ENCODE assay signal across 1 cellular context in genomic region chrX:46446727-46447378, GRCh38.
A peak's percentile ranks its signal among the peaks of the same experiment; 100 is the strongest.
TF ChIP-seq lines count a peak whose summit lies in the region.

No MANE protein-coding gene starts in this region.

TF ChIP-seq in HepG2, 621 proteins besides CTCF, POLR2A, EP300 and RAD21 (continued from another document and continues in another):
- TF ChIP-seq ZNF407 (CRISPR knock-in tag; IDR thresholded peaks at IDR 0.05; ENCODE audit: not compliant biosample characterization) (no peak), FIP1L1 (IDR thresholded peaks at IDR 0.05; ENCODE audit: borderline replicate concordance, insufficient read depth, low read depth, low read length) (no peak), ZNF615 (CRISPR knock-in tag; IDR thresholded peaks at IDR 0.05; ENCODE audit: borderline replicate concordance) (no peak), ZNF30 (CRISPR knock-in tag; IDR thresholded peaks at IDR 0.05) (no peak), SMAD3 (CRISPR knock-in tag; IDR thresholded peaks at IDR 0.05) (no peak), ZNF639 (CRISPR knock-in tag; conservative IDR thresholded peaks at IDR 0.05) (no peak), ZNF775 (CRISPR knock-in tag; IDR thresholded peaks at IDR 0.05; ENCODE audit: borderline replicate concordance) (no peak), ZNF367 (CRISPR knock-in tag; IDR thresholded peaks at IDR 0.05; ENCODE audit: borderline replicate concordance) (no peak), HOXA3 (CRISPR knock-in tag; IDR thresholded peaks at IDR 0.05) (peak; percentile 61; the same call in 1 of the 2 replicates), ZNF543 (CRISPR knock-in tag; IDR thresholded peaks at IDR 0.05) (no peak), ZNF275 (CRISPR knock-in tag; IDR thresholded peaks at IDR 0.05; ENCODE audit: borderline replicate concordance) (no peak), MBNL3 (CRISPR knock-in tag; conservative IDR thresholded peaks at IDR 0.05) (no peak), RELA (CRISPR knock-in tag; IDR thresholded peaks at IDR 0.05) (no peak), ZBTB25 (CRISPR knock-in tag; IDR thresholded peaks at IDR 0.05) (no peak), ZNF788 (CRISPR knock-in tag; IDR thresholded peaks at IDR 0.05; ENCODE audit: borderline replicate concordance) (no peak), NR3C1 (CRISPR knock-in tag; IDR thresholded peaks at IDR 0.05) (no peak), ZNF609 (CRISPR knock-in tag; IDR thresholded peaks at IDR 0.05; ENCODE audit: borderline replicate concordance) (no peak), ZNF180 (CRISPR knock-in tag; IDR thresholded peaks at IDR 0.05; ENCODE audit: borderline replicate concordance, low read depth) (no peak), HHEX (CRISPR knock-in tag; IDR thresholded peaks at IDR 0.05) (no peak), ATF5 (CRISPR knock-in tag; IDR thresholded peaks at IDR 0.05; ENCODE audit: low read depth) (no peak), RFXANK (CRISPR knock-in tag; IDR thresholded peaks at IDR 0.05) (no peak), MTF1 (CRISPR knock-in tag; IDR thresholded peaks at IDR 0.05) (no peak), ZNF710 (CRISPR knock-in tag; IDR thresholded peaks at IDR 0.05; ENCODE audit: borderline replicate concordance) (0 out of 2 replicates have a peak, but pooled peaks have one; percentile 10), ZNF563 (CRISPR knock-in tag; IDR thresholded peaks at IDR 0.05) (no peak), ATF4 (CRISPR knock-in tag; IDR thresholded peaks at IDR 0.05) (peak in 1 of 2 experiments; percentile 43; a peak in 1 of 4 replicates), ZBTB7B (CRISPR knock-in tag; IDR thresholded peaks at IDR 0.05) (no peak), ADNP (CRISPR knock-in tag; IDR thresholded peaks at IDR 0.05) (no peak), ARNT (IDR thresholded peaks at IDR 0.05) (no peak), HNF1B (CRISPR knock-in tag; IDR thresholded peaks at IDR 0.05) (peak; percentile 44), SNAI1 (CRISPR knock-in tag; IDR thresholded peaks at IDR 0.05; ENCODE audit: borderline replicate concordance) (peak; percentile 51; the same call in 1 of the 2 replicates), ZNF781 (CRISPR knock-in tag; IDR thresholded peaks at IDR 0.05; ENCODE audit: borderline replicate concordance, not compliant biosample characterization) (no peak), ZNF329 (CRISPR knock-in tag; IDR thresholded peaks at IDR 0.05; ENCODE audit: low read depth) (no peak), ZFP1 (CRISPR knock-in tag; IDR thresholded peaks at IDR 0.05) (no peak), CBX5 (CRISPR knock-in tag; IDR thresholded peaks at IDR 0.05; ENCODE audit: borderline replicate concordance) (no peak), ZMAT5 (CRISPR knock-in tag; IDR thresholded peaks at IDR 0.05; ENCODE audit: borderline replicate concordance, low read depth) (no peak), ZNF777 (CRISPR knock-in tag; IDR thresholded peaks at IDR 0.05) (no peak), ZNF672 (CRISPR knock-in tag; IDR thresholded peaks at IDR 0.05) (no peak), HNRNPK (IDR thresholded peaks at IDR 0.05; ENCODE audit: low read depth, low read length, poor library complexity, severe bottlenecking) (no peak)
